In genomic region chr1:12572506-12572905, GRCh38 we compare ENCODE assay signal across 17 cellular contexts. TPM values are rescaled to one million over a fixed set of nuclear protein-coding genes. Genes with fewer than 3 reads are reported as not detected.
DNase-seq lines count a peak whose midpoint lies in the region; ATAC-seq and TF ChIP-seq lines count a peak whose summit lies in the region.
"Had no signal": no experiment of that assay in that cellular context is flagged by ENCODE, and none has a peak within 500 bp of the region (broad histone marks: within the 10 kb centered on the region; RNA-seq: fewer than 3 reads in every experiment).

No MANE protein-coding gene starts in this region.

- H3K27ac ChIP-seq in PC-3 (ENCODE audit: low read length) (peak overlapping the region; percentile 77), esophagus squamous epithelium (peak overlapping the region in 3 of 4 donors; percentile 44 to 78 (median 72)), psoas muscle (peak overlapping the region; percentile 58), coronary artery (peak overlapping the region in 1 of 2 donors; percentile 29)
- H3K27ac ChIP-seq: adrenal gland, BLaER1, SK-N-MC, upper lobe of left lung, WERI-Rb-1 had no signal

- H3K9me3 ChIP-seq in PC-3 (ENCODE audit: low read length) (no peaks in the 10 kb centered on the region), esophagus squamous epithelium (no peaks in the 10 kb centered on the region), psoas muscle (no peaks in the 10 kb centered on the region)
- H3K9me3 ChIP-seq: adrenal gland, BLaER1, upper lobe of left lung had no signal

- no peak overlapping the region for H3K4me3 ChIP-seq in PC-3 (ENCODE audit: low read length)
- H3K4me3 ChIP-seq in esophagus squamous epithelium = no peak overlapping the region
- H3K4me3 ChIP-seq in psoas muscle = no peak overlapping the region
- H3K4me3 ChIP-seq in coronary artery = no peak overlapping the region
- H3K4me3 ChIP-seq: adrenal gland, BLaER1, SK-N-MC, upper lobe of left lung had no signal

- H3K4me1 ChIP-seq in PC-3 (ENCODE audit: insufficient read depth, low read length) (peaks cover 27% of the 10 kb centered on the region), esophagus squamous epithelium (peaks cover 12 to 33% (median 12%) of the 10 kb centered on the region in 3 donors), psoas muscle (peaks cover 15% of the 10 kb centered on the region)
- H3K4me1 ChIP-seq: adrenal gland, BLaER1, upper lobe of left lung had no signal

- intact Hi-C loops in PC-3 (cut with micrococcal nuclease) = no loop called here
- intact Hi-C loops in esophagus squamous epithelium (cut with DNase I) = no loop called here
- intact Hi-C loops in psoas muscle (cut with DNase I) = no loop called here

- H3K36me3 ChIP-seq in PC-3 (ENCODE audit: low read depth, low read length) = peaks cover 36% of the 10 kb centered on the region
- H3K36me3 ChIP-seq in esophagus squamous epithelium = peaks cover 37 to 99% (median 40%) of the 10 kb centered on the region in 3 donors
- H3K36me3 ChIP-seq in psoas muscle (ENCODE audit: insufficient read depth in 1 of 2, low read depth in 1 of 2) = peaks cover 0 to 96% of the 10 kb centered on the region in 2 donors
- H3K36me3 ChIP-seq: WERI-Rb-1 had no signal

- H3F3A ChIP-seq in PC-3 (ENCODE audit: low read length, unreplicated experiment) = no peaks in the 10 kb centered on the region

- no TSS peak for BruUV-seq in PC-3 (replicated peaks; lab: Mats Ljungman, UMichigan)

- TF ChIP-seq CTCF in PC-3 (conservative IDR thresholded peaks at IDR 0.05; ENCODE audit: low read depth, low read length) (no peak), esophagus squamous epithelium (IDR thresholded peaks at IDR 0.05) (no peak), psoas muscle (IDR thresholded peaks at IDR 0.05) (no peak), coronary artery (IDR thresholded peaks at IDR 0.05) (no peak)

- POLR2A ChIA-PET in PC-3 (lab: Charles Lee; ENCODE audit: unreplicated experiment) = no interaction called here

- H3K9ac ChIP-seq in PC-3 (ENCODE audit: low read length) = peak overlapping the region; percentile 15
- H3K9ac ChIP-seq: BLaER1 had no signal

- peak; percentile 27 for DNase-seq in ELF-1 (ENCODE audit: low read depth, low spot score)
- DNase-seq in PC-3 = no peak
- DNase-seq in esophagus squamous epithelium (lab: John Stamatoyannopoulos, UW) = no peak
- DNase-seq in psoas muscle = no peak
- no peak for DNase-seq in T-helper 1 cell
- DNase-seq in COR-L47 (lab: John Stamatoyannopoulos, UW) = no peak
- no peak for DNase-seq in coronary artery (ENCODE audit: low spot score)
- DNase-seq: dermis blood vessel endothelial cell; DMS79; HFFc6; NK-92 treated with Interleukin-12 subunit alpha and Interleukin-12 subunit beta, amount 100 ng/mL, for 24 hours; upper lobe of left lung; WERI-Rb-1 had no signal

- no peaks in the 10 kb centered on the region for H3K27me3 ChIP-seq in PC-3 (ENCODE audit: low read length)
- no peaks in the 10 kb centered on the region for H3K27me3 ChIP-seq in esophagus squamous epithelium
- no peaks in the 10 kb centered on the region for H3K27me3 ChIP-seq in psoas muscle (ENCODE audit: insufficient read depth in 3 of 3, low read length in 2 of 3)
- H3K27me3 ChIP-seq: adrenal gland, BLaER1, upper lobe of left lung had no signal

- 66 to 79% methylated on average over 6 to 7 of the region's 7 CpGs for WGBS in esophagus squamous epithelium, 2 donors
- WGBS in psoas muscle, 3 donors = 96 to 98% (median 97%) methylated on average over 7 of the region's 7 CpGs

- H3K79me2 ChIP-seq in PC-3 (ENCODE audit: low read length) = no peaks in the 10 kb centered on the region

- no peak for TF ChIP-seq POLR2A in esophagus squamous epithelium (IDR thresholded peaks at IDR 0.05)

- no peaks in the 10 kb centered on the region for H3K9me2 ChIP-seq in PC-3 (replicated peaks; ENCODE audit: low read length)

- no peaks in the 10 kb centered on the region for H4K20me1 ChIP-seq in PC-3 (ENCODE audit: low read length)
- H4K20me1 ChIP-seq: BLaER1 had no signal

- no peak overlapping the region for H3K4me2 ChIP-seq in PC-3 (ENCODE audit: low read length)
- H3K4me2 ChIP-seq: BLaER1 had no signal

- CTCF ChIA-PET in PC-3 (lab: Charles Lee) = no interaction called here

- H2AFZ ChIP-seq in PC-3 (ENCODE audit: low read length) = no peak overlapping the region

- no peak for ATAC-seq in PC-3
- ATAC-seq in psoas muscle = peak in 3 of 4 donors; percentile 21 to 43 (median 31)
- no peak for ATAC-seq in HG03159 (IDR thresholded peaks at IDR 0.05; ENCODE audit: unreplicated experiment)

RNA-seq across cellular contexts. Expression of gene DHRS3, which starts 45.5 kb away (rescaled TPM):
- total RNA-seq in PC-3 (2014; rRNA removed) (105 and 116 TPM in 2 replicates), esophagus squamous epithelium (100 to 1,000 TPM in 3 of 4 donors, 10 to 100 TPM in 1; 87.7 to 166 (median 117) TPM), psoas muscle (10 to 100 TPM; 21.7 to 78.7 (median 54.9) TPM)
- 10 to 100 TPM; 27.2 to 65.1 (median 28.3) TPM for polyA plus RNA-seq in psoas muscle

Comparison
In these comparisons a context has a peak if more than half of its experiments do, and no peak if none do; other contexts are left out.
1. ATAC-seq: peak in psoas muscle (3 of 4); none in PC-3 (single experiment) and HG03159 (single experiment).